ENCODE assay signal across 12 cellular contexts in the genomic region with DNA sequence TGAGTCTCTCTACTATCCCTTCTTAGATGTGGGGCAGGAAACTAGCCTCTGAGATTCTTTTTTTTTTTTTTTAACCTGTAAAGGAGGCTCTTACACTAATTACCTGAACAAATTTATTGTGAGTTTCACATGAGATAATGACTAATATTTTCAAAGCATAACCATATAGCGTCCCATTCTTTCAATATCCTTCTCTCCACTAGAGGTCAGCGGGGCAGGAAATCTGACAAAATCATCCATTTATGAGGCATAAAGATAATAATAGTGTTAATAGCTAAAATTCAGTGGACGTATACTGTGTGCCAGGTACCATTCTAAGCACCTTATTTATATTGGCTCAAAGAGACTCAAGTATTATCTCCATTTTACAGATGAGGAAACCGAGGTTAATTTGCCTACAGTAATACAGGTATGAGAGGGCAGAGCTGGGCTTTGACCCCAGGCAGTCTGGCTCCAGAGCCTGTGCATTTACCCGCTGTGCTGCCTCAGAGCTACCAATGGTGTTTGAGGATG. TPM values are rescaled to one million over a fixed set of nuclear protein-coding genes. Genes with fewer than 3 reads are reported as not detected.
A peak's percentile ranks its signal among the peaks of the same experiment; 100 is the strongest.
DNase-seq lines count a peak whose midpoint lies in the region; ATAC-seq, FAIRE-seq and TF ChIP-seq lines count a peak whose summit lies in the region.
"Had no signal": no experiment of that assay in that cellular context is flagged by ENCODE, and none has a peak within 500 bp of the region (broad histone marks: within the 10 kb centered on the region; RNA-seq: fewer than 3 reads in every experiment).

No MANE protein-coding gene starts in this region.

- no peak overlapping the region for H3K4me3 Mint-ChIP-seq in activated naive CD4-positive, alpha-beta T cell treated with anti-CD3 and anti-CD28 coated beads, Interleukin-2, amount 10 ng/mL, durations not matched to agents 7 days and 5 days
- H3K4me3 Mint-ChIP-seq in progenitor cell of endocrine pancreas (ENCODE audit: low read depth), result no peak overlapping the region
- H3K4me3 Mint-ChIP-seq: T-cell had no signal

- no peaks in the 10 kb centered on the region for H3K36me3 ChIP-seq in OCI-LY1 (ENCODE audit: insufficient read depth, low read length)

- H3K4me1 Mint-ChIP-seq in activated naive CD4-positive, alpha-beta T cell treated with anti-CD3 and anti-CD28 coated beads, Interleukin-2, amount 10 ng/mL, durations not matched to agents 7 days and 5 days, result no peaks in the 10 kb centered on the region
- H3K4me1 Mint-ChIP-seq in progenitor cell of endocrine pancreas (ENCODE audit: low read depth), result peaks cover 2% of the 10 kb centered on the region

- no peak overlapping the region for H3K4me2 ChIP-seq in OCI-LY1 (ENCODE audit: low read length)

- H3K27me3 Mint-ChIP-seq in activated naive CD4-positive, alpha-beta T cell treated with anti-CD3 and anti-CD28 coated beads, Interleukin-2, amount 10 ng/mL, durations not matched to agents 7 days and 5 days, result peaks cover 11% of the 10 kb centered on the region
- no peaks in the 10 kb centered on the region for H3K27me3 Mint-ChIP-seq in progenitor cell of endocrine pancreas
- H3K27me3 Mint-ChIP-seq: T-cell had no signal

- peaks cover 6% of the 10 kb centered on the region for H3K9me3 Mint-ChIP-seq in activated naive CD4-positive, alpha-beta T cell treated with anti-CD3 and anti-CD28 coated beads, Interleukin-2, amount 10 ng/mL, durations not matched to agents 7 days and 5 days
- H3K9me3 Mint-ChIP-seq in progenitor cell of endocrine pancreas (ENCODE audit: low read depth), result peaks cover 4% of the 10 kb centered on the region

- H3K9ac ChIP-seq in OCI-LY1 (ENCODE audit: low read length), result no peak overlapping the region

- TF ChIP-seq POLR2A in GM12892 (IDR thresholded peaks at IDR 0.05; ENCODE audit: low read depth, low read length), result no peak

- H3F3A ChIP-seq in OCI-LY1 (ENCODE audit: insufficient read depth, low read length), result no peaks in the 10 kb centered on the region

- FAIRE-seq in GM12892 (lab: Jason Lieb, UNC), result no peak

- H3K9me3 ChIP-seq in OCI-LY1 (ENCODE audit: low read length), result no peaks in the 10 kb centered on the region

- no peak overlapping the region for H2AFZ ChIP-seq in OCI-LY1 (ENCODE audit: low read length)

- H3K4me1 ChIP-seq in OCI-LY1 (ENCODE audit: insufficient read depth, low read length, severe bottlenecking), result peaks cover 6% of the 10 kb centered on the region

- H3K27me3 ChIP-seq in OCI-LY1 (ENCODE audit: insufficient read depth, low read length), result no peaks in the 10 kb centered on the region

- no peak overlapping the region for H3K27ac Mint-ChIP-seq in activated naive CD4-positive, alpha-beta T cell treated with anti-CD3 and anti-CD28 coated beads, Interleukin-2, amount 10 ng/mL, durations not matched to agents 7 days and 5 days
- no peak overlapping the region for H3K27ac Mint-ChIP-seq in progenitor cell of endocrine pancreas
- H3K27ac Mint-ChIP-seq: T-cell had no signal

- CTCF ChIA-PET in activated naive CD4-positive, alpha-beta T cell treated with anti-CD3 and anti-CD28 coated beads, Interleukin-2, amount 10 ng/mL, durations not matched to agents 7 days and 5 days (lab: Charles Lee), result interaction anchor here (0.6 to 1.9 kb wide), 4 partner anchors 11 to 166 kb away, joined by 3 to 6 read pairs (median 3); no protein-coding TSS in a partner anchor

- ATAC-seq in HG03520 (IDR thresholded peaks at IDR 0.05; ENCODE audit: unreplicated experiment), result no peak
- ATAC-seq: T-cell had no signal

- TF ChIP-seq CTCF in OCI-LY1 (IDR thresholded peaks at IDR 0.05; ENCODE audit: low read length) (peak; percentile 49), progenitor cell of endocrine pancreas (IDR thresholded peaks at IDR 0.05; ENCODE audit: unreplicated experiment) (peak; percentile 30)

- H3K9me2 ChIP-seq in OCI-LY1 (ENCODE audit: low read depth, low read length), result no peaks in the 10 kb centered on the region

- no peak overlapping the region for H3K4me3 ChIP-seq in OCI-LY1 (ENCODE audit: low read depth, low read length, poor library complexity, severe bottlenecking)
- H3K4me3 ChIP-seq: coronary artery had no signal

- peak; percentile 16 for DNase-seq in activated naive CD4-positive, alpha-beta T cell treated with anti-CD3 and anti-CD28 coated beads, Interleukin-2, amount 10 ng/mL, durations not matched to agents 7 days and 5 days
- DNase-seq in activated naive CD4-positive, alpha-beta T cell treated with anti-CD3 and anti-CD28 coated beads, Interleukin-2, amount 50 U/mL, for 16 hours, result no peak
- DNase-seq in dermis microvascular lymphatic vessel endothelial cell (ENCODE audit: low read depth in 2 of 2) (peak; percentile 84 to 85), progenitor cell of endocrine pancreas (ENCODE audit: low spot score, unreplicated experiment) (no peak), NCI-H748 (lab: John Stamatoyannopoulos, UW; ENCODE audit: unreplicated experiment) (no peak), GM12892 (ENCODE audit: insufficient read length) (no peak)
- DNase-seq: NCI-H1694 treated with DMSO at 0.1 percent for 48 hours; NK-92 treated with Interleukin-12 subunit alpha and Interleukin-12 subunit beta, amount 100 ng/mL, for 24 hours; T-cell had no signal

- H3K36me3 Mint-ChIP-seq in activated naive CD4-positive, alpha-beta T cell treated with anti-CD3 and anti-CD28 coated beads, Interleukin-2, amount 10 ng/mL, durations not matched to agents 7 days and 5 days, result no peaks in the 10 kb centered on the region
- no peaks in the 10 kb centered on the region for H3K36me3 Mint-ChIP-seq in progenitor cell of endocrine pancreas (ENCODE audit: insufficient read depth)
- H3K36me3 Mint-ChIP-seq: T-cell had no signal

- H3K79me2 ChIP-seq in OCI-LY1 (ENCODE audit: insufficient read depth, low read length), result no peaks in the 10 kb centered on the region

- no peak overlapping the region for H3K27ac ChIP-seq in OCI-LY1 (ENCODE audit: low read depth, low read length, poor library complexity, severe bottlenecking)
- H3K27ac ChIP-seq: coronary artery had no signal

- no peaks in the 10 kb centered on the region for H4K20me1 ChIP-seq in OCI-LY1 (ENCODE audit: insufficient read depth, low read length)

RNA-seq across cellular contexts. Expression of a gene that starts 16.3 kb away (rescaled TPM):
- total RNA-seq in dermis microvascular lymphatic vessel endothelial cell, result 7.1 and 7.5 TPM in 2 replicates
- total RNA-seq in progenitor cell of endocrine pancreas, result 35.5 and 38.9 TPM in 2 replicates
- polyA plus RNA-seq in GM12892 (2012; ENCODE audit: missing spikeins), result not detected

Comparison
In these comparisons a context has a peak if more than half of its experiments do, and no peak if none do; other contexts are left out.
1. DNase-seq: peak in activated naive CD4-positive, alpha-beta T cell treated with anti-CD3 and anti-CD28 coated beads, Interleukin-2, amount 10 ng/mL, durations not matched to agents 7 days and 5 days (single experiment) and dermis microvascular lymphatic vessel endothelial cell (2 of 2); none in activated naive CD4-positive, alpha-beta T cell treated with anti-CD3 and anti-CD28 coated beads, Interleukin-2, amount 50 U/mL, for 16 hours (single experiment), progenitor cell of endocrine pancreas (single experiment), NCI-H748 (single experiment) and GM12892 (single experiment).